Comparison of ENCODE assay signal across 29 cellular contexts in genomic region chr12:9106610-9107541, GRCh38. TPM values are rescaled to one million over a fixed set of nuclear protein-coding genes. Genes with fewer than 3 reads are reported as not detected.
"Had no signal": no experiment of that assay in that cellular context is flagged by ENCODE, and none has a peak within 500 bp of the region (broad histone marks: within the 10 kb centered on the region; RNA-seq: fewer than 3 reads in every experiment).

No MANE protein-coding gene starts in this region.

- H3K27ac ChIP-seq: ascending aorta, breast epithelium, cardiac muscle cell, colonic mucosa, epithelial cell of prostate, esophagus squamous epithelium, gastroesophageal sphincter, WERI-Rb-1 had no signal

- H3K4me3 ChIP-seq: ascending aorta, breast epithelium, cardiac muscle cell, colonic mucosa, esophagus squamous epithelium, gastroesophageal sphincter had no signal

- H3K27me3 ChIP-seq: ascending aorta, breast epithelium, cardiac muscle cell, colonic mucosa, esophagus squamous epithelium, gastroesophageal sphincter had no signal

- H3K9me3 ChIP-seq: ascending aorta, breast epithelium, colonic mucosa, esophagus squamous epithelium, gastroesophageal sphincter had no signal

- H3K4me1 ChIP-seq: ascending aorta, breast epithelium, colonic mucosa, esophagus squamous epithelium had no signal

- H3K36me3 ChIP-seq: cardiac muscle cell, colonic mucosa, WERI-Rb-1 had no signal

- DNase-seq: activated B cell treated with CpG ODN at 0.5 μM for 24 hours; activated CD4-positive, alpha-beta T cell treated with anti-CD3 and anti-CD28 coated beads for 48 hours; activated CD4-positive, alpha-beta T cell treated with anti-CD3 and anti-CD28 coated beads, Interleukin-2, amount 50 U/mL, for 1 hour; activated CD4-positive, alpha-beta T cell treated with anti-CD3 and anti-CD28 coated beads, Interleukin-2, amount 50 U/mL, for 48 hours; activated CD8-positive, alpha-beta memory T cell treated with anti-CD3 and anti-CD28 coated beads for 24 hours; activated CD8-positive, alpha-beta T cell treated with anti-CD3 and anti-CD28 coated beads for 36 hours; activated gamma-delta T cell; activated naive CD4-positive, alpha-beta T cell; activated naive CD4-positive, alpha-beta T cell treated with anti-CD3 and anti-CD28 coated beads, Interleukin-2, amount 10 ng/mL, durations not matched to agents 7 days and 5 days; activated naive CD8-positive, alpha-beta T cell treated with anti-CD3 and anti-CD28 coated beads, Interleukin-2, amount 10 ng/mL, durations not matched to agents 7 days and 5 days; activated T-cell treated with anti-CD3 and anti-CD28 coated beads, Interleukin-2, amount 50 U/mL, for 72 hours; central memory CD4-positive, alpha-beta T cell; cerebellar nuclear complex; colonic mucosa; effector CD8-positive, alpha-beta T cell; esophagus squamous epithelium; foreskin melanocyte; SW 1271; T-helper 1 cell; T-helper 17 cell; T1000; WERI-Rb-1 had no signal

- ATAC-seq: activated CD4-positive, CD25-positive, alpha-beta regulatory T cell treated with anti-CD3 and anti-CD28 coated beads, Interleukin-2, amount 50 U/mL, for 24 hours; activated CD8-positive, alpha-beta T cell treated with anti-CD3 and anti-CD28 coated beads for 36 hours; activated naive CD4-positive, alpha-beta T cell treated with anti-CD3 and anti-CD28 coated beads, Interleukin-2, amount 50 U/mL, for 72 hours; activated T-cell treated with anti-CD3 and anti-CD28 coated beads, Interleukin-2, amount 50 U/mL, for 72 hours; gastroesophageal sphincter; T-helper 17 cell had no signal

RNA-seq across cellular contexts. Expression of gene A2M, which starts 8.8 kb away (rescaled TPM):
- total RNA-seq: activated B cell treated with CpG ODN at 0.5 μM for 24 hours; activated CD8-positive, alpha-beta T cell treated with anti-CD3 and anti-CD28 coated beads for 36 hours; T-helper 17 cell had no signal
